Comparison of ENCODE assay signal across 23 cellular contexts in the genomic region with DNA sequence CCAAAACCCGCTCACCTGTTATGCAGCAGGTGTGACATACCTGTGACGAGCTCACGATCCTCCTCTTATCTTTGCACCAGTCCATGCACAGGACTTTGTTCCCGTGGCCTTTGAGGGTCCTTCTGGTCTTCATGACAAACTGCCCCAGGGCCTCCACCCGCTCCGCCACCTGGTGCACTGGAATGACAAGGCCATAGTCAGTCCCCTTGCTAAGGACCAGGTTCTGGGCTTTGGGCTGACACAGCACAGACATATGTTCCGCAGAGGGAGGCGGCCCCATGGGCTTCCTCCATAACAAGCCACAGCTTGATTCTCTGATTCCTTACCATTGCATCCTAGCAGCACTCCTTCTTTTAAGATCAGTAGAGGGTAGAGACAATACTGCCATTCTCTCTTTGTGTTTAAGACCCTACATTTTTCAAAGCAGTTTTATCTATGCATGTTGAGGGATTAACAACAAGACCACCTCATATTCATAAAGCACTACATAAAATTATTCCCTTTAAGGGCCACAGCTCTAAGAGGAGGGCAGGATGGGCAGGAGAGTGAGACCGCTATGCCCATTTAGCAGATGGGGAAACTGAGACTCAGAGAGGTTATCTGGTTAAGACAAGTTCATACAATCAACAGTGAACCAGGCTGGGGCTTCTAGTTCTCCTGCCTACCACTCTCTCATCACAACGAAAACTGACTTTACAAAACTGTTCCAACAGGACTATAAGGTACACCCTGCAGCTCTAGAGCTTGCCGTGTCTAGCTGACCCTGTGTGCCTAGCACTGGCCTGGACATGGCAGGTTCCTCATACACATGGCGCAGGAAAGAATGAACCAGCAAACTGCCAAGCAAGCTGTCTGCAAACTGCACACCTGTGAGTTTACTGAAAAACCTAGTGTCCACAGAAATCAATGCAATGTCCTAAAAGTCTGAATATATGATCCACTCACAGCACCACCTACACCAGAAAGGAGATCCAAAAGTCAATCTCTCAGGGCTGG. TPM values are rescaled to one million over a fixed set of nuclear protein-coding genes. Genes with fewer than 3 reads are reported as not detected.
"Had no signal": no experiment of that assay in that cellular context is flagged by ENCODE, and none has a peak within 500 bp of the region (broad histone marks: within the 10 kb centered on the region; RNA-seq: fewer than 3 reads in every experiment).

No MANE protein-coding gene starts in this region.

- DNase-seq: activated gamma-delta T cell; activated naive CD8-positive, alpha-beta T cell treated with anti-CD3 and anti-CD28 coated beads for 36 hours; activated T-cell treated with anti-CD3 and anti-CD28 coated beads, Interleukin-2, amount 50 U/mL, for 72 hours; amygdala; body of pancreas; cortex of kidney; effector CD4-positive, alpha-beta T cell; foreskin fibroblast; hypothalamus; mesendoderm; occipital lobe; right cardiac atrium; small intestine; stimulated activated CD4-positive, alpha-beta T cell treated with anti-CD3 and anti-CD28 coated beads, Interleukin-4, amount 100 ng/mL, for 4 hours; stimulated activated CD8-positive, alpha-beta memory T cell treated with anti-CD3 and anti-CD28 coated beads, Interleukin-4, amount 100 ng/mL, for 48 hours; stimulated activated naive CD8-positive, alpha-beta T cell treated with anti-CD3 and anti-CD28 coated beads, Interleukin-15, amount 100 ng/mL, for 72 hours; T-helper 9 cell had no signal

- FAIRE-seq: endothelial cell of umbilical vein, small intestine had no signal

- H3K27me3 Mint-ChIP-seq: activated naive CD8-positive, alpha-beta T cell treated with anti-CD3 and anti-CD28 coated beads for 36 hours; central memory CD8-positive, alpha-beta T cell; natural killer cell treated with Interleukin-12 subunit alpha and Interleukin-12 subunit beta and Interleukin-15 and Interleukin-18, amount 100 ng/mL, for 72 hours; stimulated activated naive CD8-positive, alpha-beta T cell treated with anti-CD3 and anti-CD28 coated beads, Interleukin-15, amount 100 ng/mL, for 72 hours; type B pancreatic cell had no signal

- H3K4me3 ChIP-seq: body of pancreas had no signal

- H3K9me3 ChIP-seq: body of pancreas had no signal

- ATAC-seq: activated T-cell treated with anti-CD3 and anti-CD28 coated beads, Interleukin-2, amount 50 U/mL, for 72 hours; body of pancreas; natural killer cell treated with Interleukin-12 subunit alpha and Interleukin-12 subunit beta and Interleukin-15 and Interleukin-18, amount 100 ng/mL, for 72 hours; stimulated activated naive CD8-positive, alpha-beta T cell treated with anti-CD3 and anti-CD28 coated beads, Interleukin-15, amount 100 ng/mL, for 72 hours had no signal

- H3K27ac Mint-ChIP-seq: activated naive CD8-positive, alpha-beta T cell treated with anti-CD3 and anti-CD28 coated beads for 36 hours; activated T-cell treated with anti-CD3 and anti-CD28 coated beads, Interleukin-2, amount 50 U/mL, for 72 hours; natural killer cell treated with Interleukin-12 subunit alpha and Interleukin-12 subunit beta and Interleukin-15 and Interleukin-18, amount 100 ng/mL, for 72 hours; stimulated activated naive CD8-positive, alpha-beta T cell treated with anti-CD3 and anti-CD28 coated beads, Interleukin-15, amount 100 ng/mL, for 72 hours; type B pancreatic cell had no signal

- H3K4me3 Mint-ChIP-seq: activated naive CD8-positive, alpha-beta T cell treated with anti-CD3 and anti-CD28 coated beads for 36 hours; activated T-cell treated with anti-CD3 and anti-CD28 coated beads, Interleukin-2, amount 50 U/mL, for 72 hours; central memory CD8-positive, alpha-beta T cell; natural killer cell treated with Interleukin-12 subunit alpha and Interleukin-12 subunit beta and Interleukin-15 and Interleukin-18, amount 100 ng/mL, for 72 hours; stimulated activated naive CD8-positive, alpha-beta T cell treated with anti-CD3 and anti-CD28 coated beads, Interleukin-15, amount 100 ng/mL, for 72 hours; type B pancreatic cell had no signal

- H3K27ac ChIP-seq: body of pancreas had no signal

- H3K9me3 Mint-ChIP-seq: activated naive CD8-positive, alpha-beta T cell treated with anti-CD3 and anti-CD28 coated beads for 36 hours; activated T-cell treated with anti-CD3 and anti-CD28 coated beads, Interleukin-2, amount 50 U/mL, for 72 hours; central memory CD8-positive, alpha-beta T cell; natural killer cell treated with Interleukin-12 subunit alpha and Interleukin-12 subunit beta and Interleukin-15 and Interleukin-18, amount 100 ng/mL, for 72 hours; stimulated activated naive CD8-positive, alpha-beta T cell treated with anti-CD3 and anti-CD28 coated beads, Interleukin-15, amount 100 ng/mL, for 72 hours; type B pancreatic cell had no signal

- H3K4me1 Mint-ChIP-seq: activated naive CD8-positive, alpha-beta T cell treated with anti-CD3 and anti-CD28 coated beads for 36 hours; stimulated activated naive CD8-positive, alpha-beta T cell treated with anti-CD3 and anti-CD28 coated beads, Interleukin-15, amount 100 ng/mL, for 72 hours had no signal

- H3K36me3 Mint-ChIP-seq: natural killer cell treated with Interleukin-12 subunit alpha and Interleukin-12 subunit beta and Interleukin-15 and Interleukin-18, amount 100 ng/mL, for 72 hours had no signal

- H3K27me3 ChIP-seq: body of pancreas had no signal

RNA-seq across cellular contexts. Expression of a gene that starts 41.6 kb away (rescaled TPM):
- total RNA-seq: activated naive CD8-positive, alpha-beta T cell treated with anti-CD3 and anti-CD28 coated beads for 36 hours; endothelial cell of umbilical vein; kidney epithelial cell; natural killer cell treated with Interleukin-12 subunit alpha and Interleukin-12 subunit beta and Interleukin-15 and Interleukin-18, amount 100 ng/mL, for 72 hours; posterior vena cava; right cardiac atrium had no signal
